ENCODE assay signal across 21 cellular contexts in genomic region chr11:77783023-77783422, GRCh38.
"Had no signal": no experiment of that assay in that cellular context is flagged by ENCODE, and none has a peak within 500 bp of the region (broad histone marks: within the 10 kb centered on the region; RNA-seq: fewer than 3 reads in every experiment).

No MANE protein-coding gene starts in this region.

- H3K27ac Mint-ChIP-seq: activated CD4-positive, alpha-beta T cell treated with anti-CD3 and anti-CD28 coated beads, Interleukin-2, amount 10 ng/mL, durations not matched to agents 7 days and 5 days; activated CD8-positive, alpha-beta memory T cell treated with anti-CD3 and anti-CD28 coated beads, Interleukin-2, amount 10 ng/mL, durations not matched to agents 7 days and 5 days; activated CD8-positive, alpha-beta T cell treated with anti-CD3 and anti-CD28 coated beads for 36 hours; activated naive CD4-positive, alpha-beta T cell treated with anti-CD3 and anti-CD28 coated beads, Interleukin-2, amount 10 ng/mL, durations not matched to agents 7 days and 5 days; mesothelial cell of epicardium; nephron progenitor cell had no signal

- H3K36me3 ChIP-seq: cardiac muscle cell, left lung, tibial artery had no signal

- H3K4me1 ChIP-seq: body of pancreas had no signal

- H2AFZ ChIP-seq: parathyroid adenoma had no signal

- H3K4me3 Mint-ChIP-seq: activated CD4-positive, alpha-beta T cell treated with anti-CD3 and anti-CD28 coated beads, Interleukin-2, amount 10 ng/mL, durations not matched to agents 7 days and 5 days; activated CD8-positive, alpha-beta memory T cell treated with anti-CD3 and anti-CD28 coated beads, Interleukin-2, amount 10 ng/mL, durations not matched to agents 7 days and 5 days; activated CD8-positive, alpha-beta T cell treated with anti-CD3 and anti-CD28 coated beads for 36 hours; activated naive CD4-positive, alpha-beta T cell treated with anti-CD3 and anti-CD28 coated beads, Interleukin-2, amount 10 ng/mL, durations not matched to agents 7 days and 5 days; mesothelial cell of epicardium; nephron progenitor cell; stimulated activated naive CD8-positive, alpha-beta T cell treated with anti-CD3 and anti-CD28 coated beads, Interleukin-15, amount 100 ng/mL, for 72 hours had no signal

- H3K4me1 Mint-ChIP-seq: nephron progenitor cell had no signal

- ATAC-seq: activated CD8-positive, alpha-beta memory T cell treated with anti-CD3 and anti-CD28 coated beads, Interleukin-2, amount 10 ng/mL, durations not matched to agents 7 days and 5 days; activated CD8-positive, alpha-beta T cell treated with anti-CD3 and anti-CD28 coated beads for 36 hours; body of pancreas; foreskin keratinocyte; left lung; right cardiac atrium; stimulated activated naive CD8-positive, alpha-beta T cell treated with anti-CD3 and anti-CD28 coated beads, Interleukin-15, amount 100 ng/mL, for 72 hours had no signal

- H3K4me3 ChIP-seq: body of pancreas, cardiac muscle cell, left lung, lung, tibial artery had no signal

- DNase-seq: activated CD4-positive, alpha-beta T cell treated with anti-CD3 and anti-CD28 coated beads, Interleukin-2, amount 10 ng/mL, durations not matched to agents 7 days and 5 days; activated CD4-positive, CD25-positive, alpha-beta regulatory T cell treated with anti-CD3 and anti-CD28 coated beads, Interleukin-2, amount 50 U/mL, for 72 hours; activated CD8-positive, alpha-beta memory T cell treated with anti-CD3 and anti-CD28 coated beads, Interleukin-2, amount 10 ng/mL, durations not matched to agents 7 days and 5 days; activated CD8-positive, alpha-beta T cell treated with anti-CD3 and anti-CD28 coated beads for 36 hours; activated effector memory CD4-positive, alpha-beta T cell treated with anti-CD3 and anti-CD28 coated beads, Interleukin-2, amount 50 U/mL, for 16 hours; activated naive CD4-positive, alpha-beta T cell treated with anti-CD3 and anti-CD28 coated beads, Interleukin-2, amount 10 ng/mL, durations not matched to agents 7 days and 5 days; activated T-cell treated with anti-CD3 and anti-CD28 coated beads for 4 hours; body of pancreas; foreskin keratinocyte; left lung; nephron progenitor cell; stimulated activated CD4-positive, alpha-beta T cell treated with anti-CD3 and anti-CD28 coated beads, Interleukin-12 subunit alpha, Interleukin-12 subunit beta, amount 100 ng/mL, for 4 hours; stimulated activated CD4-positive, alpha-beta T cell treated with anti-CD3 and anti-CD28 coated beads, Interleukin-4, amount 100 ng/mL, for 4 hours; stimulated activated naive CD8-positive, alpha-beta T cell treated with anti-CD3 and anti-CD28 coated beads, Interleukin-15, amount 100 ng/mL, for 72 hours; tibial artery had no signal

- H3K27me3 Mint-ChIP-seq: activated CD4-positive, alpha-beta T cell treated with anti-CD3 and anti-CD28 coated beads, Interleukin-2, amount 10 ng/mL, durations not matched to agents 7 days and 5 days; activated CD8-positive, alpha-beta memory T cell treated with anti-CD3 and anti-CD28 coated beads, Interleukin-2, amount 10 ng/mL, durations not matched to agents 7 days and 5 days; activated CD8-positive, alpha-beta T cell treated with anti-CD3 and anti-CD28 coated beads for 36 hours; activated naive CD4-positive, alpha-beta T cell treated with anti-CD3 and anti-CD28 coated beads, Interleukin-2, amount 10 ng/mL, durations not matched to agents 7 days and 5 days; stimulated activated naive CD8-positive, alpha-beta T cell treated with anti-CD3 and anti-CD28 coated beads, Interleukin-15, amount 100 ng/mL, for 72 hours had no signal

- H3K9me3 Mint-ChIP-seq: activated CD4-positive, alpha-beta T cell treated with anti-CD3 and anti-CD28 coated beads, Interleukin-2, amount 10 ng/mL, durations not matched to agents 7 days and 5 days; activated CD8-positive, alpha-beta T cell treated with anti-CD3 and anti-CD28 coated beads for 36 hours; activated naive CD4-positive, alpha-beta T cell treated with anti-CD3 and anti-CD28 coated beads, Interleukin-2, amount 10 ng/mL, durations not matched to agents 7 days and 5 days; mesothelial cell of epicardium; nephron progenitor cell had no signal

- H3K9me3 ChIP-seq: body of pancreas, left lung, tibial artery had no signal

- H3K27ac ChIP-seq: body of pancreas, cardiac muscle cell, foreskin keratinocyte, left lung, parathyroid adenoma, tibial artery, VCaP had no signal

- H3K27me3 ChIP-seq: body of pancreas, cardiac muscle cell, foreskin keratinocyte, left lung, tibial artery had no signal

- H3K9ac ChIP-seq: parathyroid adenoma had no signal
